Comparison of ENCODE assay signal across 25 cellular contexts in the genomic region with DNA sequence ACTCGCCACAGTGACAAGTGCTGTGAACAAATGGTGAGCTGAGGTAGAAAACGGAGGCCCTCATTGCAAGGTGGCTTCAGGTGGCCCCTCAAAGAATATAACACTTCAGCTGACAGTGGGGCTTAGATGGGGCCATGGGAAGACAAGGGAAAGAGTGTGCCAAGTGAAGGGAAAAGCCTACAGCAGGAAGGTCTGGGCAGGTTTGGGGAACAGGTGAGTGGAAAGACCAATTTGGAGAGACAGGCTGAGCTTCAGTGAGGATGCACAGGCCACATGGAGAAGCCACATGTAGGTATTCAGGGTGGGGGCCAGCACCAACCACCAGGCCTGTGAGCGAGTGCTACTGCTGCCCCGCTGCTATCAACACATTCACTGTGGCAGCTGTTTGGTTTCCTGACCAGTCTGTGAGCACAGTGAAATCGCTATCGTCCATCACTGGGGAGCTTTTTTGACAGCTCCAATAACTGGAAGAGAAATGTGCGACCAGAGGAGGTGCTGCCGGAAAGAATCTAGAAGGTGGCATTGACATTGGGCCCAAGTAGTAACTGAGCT. TPM values are rescaled to one million over a fixed set of nuclear protein-coding genes. Genes with fewer than 3 reads are reported as not detected.
DNase-seq lines count a peak whose midpoint lies in the region; ATAC-seq and TF ChIP-seq lines count a peak whose summit lies in the region.
"Had no signal": no experiment of that assay in that cellular context is flagged by ENCODE, and none has a peak within 500 bp of the region (broad histone marks: within the 10 kb centered on the region; RNA-seq: fewer than 3 reads in every experiment).

No MANE protein-coding gene starts in this region.

- H3K4me1 ChIP-seq in BLaER1 = peaks cover 52% of the 10 kb centered on the region

- H3K27ac Mint-ChIP-seq in activated T-cell treated with anti-CD3 and anti-CD28 coated beads, Interleukin-2, amount 50 U/mL, for 24 hours = peak overlapping the region; percentile 56
- no peak overlapping the region for H3K27ac Mint-ChIP-seq in activated T-helper 17 cell treated with anti-CD3 and anti-CD28 coated beads, Interleukin-2, amount 50 U/mL, for 72 hours
- H3K27ac Mint-ChIP-seq in neural crest cell (ENCODE audit: unreplicated experiment) = peak overlapping the region; percentile 57
- H3K27ac Mint-ChIP-seq: natural killer cell treated with Interleukin-12 subunit alpha and Interleukin-12 subunit beta and Interleukin-15 and Interleukin-18, amount 100 ng/mL, for 72 hours; stimulated activated memory B cell treated with anti-CD40 and anti-IgM and Interleukin-4, amounts not matched to agents 10 μg/mL and 1 μg/mL and 100 μg/mL, for 72 hours had no signal

- H3K36me3 ChIP-seq in BLaER1 = peaks cover 71% of the 10 kb centered on the region
- H3K36me3 ChIP-seq: thoracic aorta had no signal

- TF ChIP-seq CTCF in neural crest cell (conservative IDR thresholded peaks at IDR 0.05) = no peak

- 0 out of 2 replicates have a peak overlapping the region, but pooled peaks have one; percentile 97 for H3K4me2 ChIP-seq in BLaER1

- H3K27me3 Mint-ChIP-seq in activated T-cell treated with anti-CD3 and anti-CD28 coated beads, Interleukin-2, amount 50 U/mL, for 24 hours = no peaks in the 10 kb centered on the region
- no peaks in the 10 kb centered on the region for H3K27me3 Mint-ChIP-seq in activated T-helper 17 cell treated with anti-CD3 and anti-CD28 coated beads, Interleukin-2, amount 50 U/mL, for 72 hours
- H3K27me3 Mint-ChIP-seq in neural crest cell (ENCODE audit: low read depth) = no peaks in the 10 kb centered on the region
- H3K27me3 Mint-ChIP-seq: natural killer cell treated with Interleukin-12 subunit alpha and Interleukin-12 subunit beta and Interleukin-15 and Interleukin-18, amount 100 ng/mL, for 72 hours; stimulated activated memory B cell treated with anti-CD40 and anti-IgM and Interleukin-4, amounts not matched to agents 10 μg/mL and 1 μg/mL and 100 μg/mL, for 72 hours had no signal

- peak overlapping the region; percentile 40; the same call in 1 of the 2 replicates for H3K9ac ChIP-seq in BLaER1

- no peaks in the 10 kb centered on the region for H3K27me3 ChIP-seq in BLaER1
- H3K27me3 ChIP-seq: heart right ventricle had no signal

- no peak for DNase-seq in activated T-cell treated with anti-CD3 and anti-CD28 coated beads, Interleukin-2, amount 50 U/mL, for 24 hours
- no peak for DNase-seq in activated T-cell treated with anti-CD3 and anti-CD28 coated beads, Interleukin-2, amount 50 U/mL, for 48 hours
- no peak for DNase-seq in neural crest cell (ENCODE audit: low read depth, low spot score)
- no peak for DNase-seq in DMS 273 treated with DMSO at 0.1 percent for 48 hours (lab: John Stamatoyannopoulos, UW)
- no peak for DNase-seq in MV-4-11 (lab: John Stamatoyannopoulos, UW)
- no peak for DNase-seq in DMS114 treated with DMSO at 0.1 percent for 48 hours (lab: John Stamatoyannopoulos, UW; ENCODE audit: unreplicated experiment)
- DNase-seq: activated CD4-positive, alpha-beta T cell treated with anti-CD3 and anti-CD28 coated beads for 1 hour; activated effector memory CD4-positive, alpha-beta T cell treated with anti-CD3 and anti-CD28 coated beads, Interleukin-2, amount 50 U/mL, for 16 hours; cerebellar nuclear complex; foreskin fibroblast; heart right ventricle; NCI-H1417 treated with DMSO at 0.1 percent for 48 hours; NCI-H446 treated with DMSO at 0.1 percent for 48 hours; SIG-M5; stimulated activated CD4-positive, alpha-beta T cell treated with anti-CD3 and anti-CD28 coated beads, Interleukin-2, amount 100 ng/mL, for 24 hours had no signal

- peaks cover 47% of the 10 kb centered on the region for H4K20me1 ChIP-seq in BLaER1

- H3K4me3 ChIP-seq in BLaER1 = no peak overlapping the region
- H3K4me3 ChIP-seq: heart right ventricle, thoracic aorta had no signal

- H3K36me3 Mint-ChIP-seq in activated T-cell treated with anti-CD3 and anti-CD28 coated beads, Interleukin-2, amount 50 U/mL, for 24 hours (ENCODE audit: low read depth) = peaks cover 82% of the 10 kb centered on the region
- H3K36me3 Mint-ChIP-seq in activated T-helper 17 cell treated with anti-CD3 and anti-CD28 coated beads, Interleukin-2, amount 50 U/mL, for 72 hours (ENCODE audit: low read depth) = peaks cover 72% of the 10 kb centered on the region
- peaks cover 7% of the 10 kb centered on the region for H3K36me3 Mint-ChIP-seq in neural crest cell (ENCODE audit: low read depth)

- no peaks in the 10 kb centered on the region for H3K9me3 Mint-ChIP-seq in activated T-cell treated with anti-CD3 and anti-CD28 coated beads, Interleukin-2, amount 50 U/mL, for 24 hours
- no peaks in the 10 kb centered on the region for H3K9me3 Mint-ChIP-seq in activated T-helper 17 cell treated with anti-CD3 and anti-CD28 coated beads, Interleukin-2, amount 50 U/mL, for 72 hours
- no peaks in the 10 kb centered on the region for H3K9me3 Mint-ChIP-seq in neural crest cell
- H3K9me3 Mint-ChIP-seq: natural killer cell treated with Interleukin-12 subunit alpha and Interleukin-12 subunit beta and Interleukin-15 and Interleukin-18, amount 100 ng/mL, for 72 hours; stimulated activated memory B cell treated with anti-CD40 and anti-IgM and Interleukin-4, amounts not matched to agents 10 μg/mL and 1 μg/mL and 100 μg/mL, for 72 hours had no signal

- peak overlapping the region; percentile 11 for H3K4me3 Mint-ChIP-seq in activated T-cell treated with anti-CD3 and anti-CD28 coated beads, Interleukin-2, amount 50 U/mL, for 24 hours
- peak overlapping the region; percentile 15 for H3K4me3 Mint-ChIP-seq in activated T-helper 17 cell treated with anti-CD3 and anti-CD28 coated beads, Interleukin-2, amount 50 U/mL, for 72 hours
- H3K4me3 Mint-ChIP-seq in neural crest cell = peak overlapping the region; percentile 64
- H3K4me3 Mint-ChIP-seq: natural killer cell treated with Interleukin-12 subunit alpha and Interleukin-12 subunit beta and Interleukin-15 and Interleukin-18, amount 100 ng/mL, for 72 hours; stimulated activated memory B cell treated with anti-CD40 and anti-IgM and Interleukin-4, amounts not matched to agents 10 μg/mL and 1 μg/mL and 100 μg/mL, for 72 hours had no signal

- no peak overlapping the region for H3K27ac ChIP-seq in BLaER1
- H3K27ac ChIP-seq: heart right ventricle, thoracic aorta had no signal

- peaks cover 46% of the 10 kb centered on the region for H3K4me1 Mint-ChIP-seq in activated T-cell treated with anti-CD3 and anti-CD28 coated beads, Interleukin-2, amount 50 U/mL, for 24 hours (ENCODE audit: low read depth)
- H3K4me1 Mint-ChIP-seq in activated T-helper 17 cell treated with anti-CD3 and anti-CD28 coated beads, Interleukin-2, amount 50 U/mL, for 72 hours = peaks cover 23% of the 10 kb centered on the region
- peaks cover 34% of the 10 kb centered on the region for H3K4me1 Mint-ChIP-seq in neural crest cell

- no peaks in the 10 kb centered on the region for H3K9me3 ChIP-seq in BLaER1
- H3K9me3 ChIP-seq: heart right ventricle, thoracic aorta had no signal

- ATAC-seq in activated T-helper 17 cell treated with anti-CD3 and anti-CD28 coated beads, Interleukin-2, amount 50 U/mL, for 72 hours (replicated peaks) = no peak
- ATAC-seq: heart right ventricle; natural killer cell treated with Interleukin-12 subunit alpha and Interleukin-12 subunit beta and Interleukin-15 and Interleukin-18, amount 100 ng/mL, for 72 hours; stimulated activated memory B cell treated with anti-CD40 and anti-IgM and Interleukin-4, amounts not matched to agents 10 μg/mL and 1 μg/mL and 100 μg/mL, for 72 hours had no signal

RNA-seq across cellular contexts. Expression of a gene that starts 3.4 kb away (rescaled TPM):
- 100 to 1,000 TPM; 114 to 181 TPM for total RNA-seq in activated T-helper 17 cell treated with anti-CD3 and anti-CD28 coated beads, Interleukin-2, amount 50 U/mL, for 72 hours
- 159 and 167 TPM in 2 replicates for total RNA-seq in neural crest cell

RNA-seq across cellular contexts. Expression of a gene that starts 15.8 kb away (rescaled TPM):
- 1 to 10 TPM; 1.2 to 5.3 TPM for total RNA-seq in activated T-helper 17 cell treated with anti-CD3 and anti-CD28 coated beads, Interleukin-2, amount 50 U/mL, for 72 hours
- 70.5 and 72.6 TPM in 2 replicates for total RNA-seq in neural crest cell
- total RNA-seq: M059J had no signal

RNA-seq across cellular contexts. Expression of a gene that starts 21.2 kb away (rescaled TPM):
- not detected for total RNA-seq in activated T-helper 17 cell treated with anti-CD3 and anti-CD28 coated beads, Interleukin-2, amount 50 U/mL, for 72 hours
- total RNA-seq in neural crest cell = not detected in 2 replicates
- total RNA-seq: aorta; epithelial cell of proximal tubule; H4; M059J; mesenteric fat pad; natural killer cell treated with Interleukin-12 subunit alpha and Interleukin-12 subunit beta and Interleukin-15 and Interleukin-18, amount 100 ng/mL, for 72 hours; thoracic aorta had no signal

RNA-seq across cellular contexts. Expression of a gene that starts 37.6 kb away (rescaled TPM):
- 10 to 100 TPM; 27.8 to 33.9 TPM for total RNA-seq in activated T-helper 17 cell treated with anti-CD3 and anti-CD28 coated beads, Interleukin-2, amount 50 U/mL, for 72 hours
- 21.5 and 26.0 TPM in 2 replicates for total RNA-seq in neural crest cell

RNA-seq across cellular contexts. Expression of a gene that starts 54.5 kb away (rescaled TPM):
- 1 to 10 TPM in 1 of 2 donors, not detected in 1; 2.4 TPM for total RNA-seq in activated T-helper 17 cell treated with anti-CD3 and anti-CD28 coated beads, Interleukin-2, amount 50 U/mL, for 72 hours
- total RNA-seq in neural crest cell = 1.8 and 2.4 TPM in 2 replicates
- total RNA-seq: epithelial cell of proximal tubule; H4; mesenteric fat pad; natural killer cell treated with Interleukin-12 subunit alpha and Interleukin-12 subunit beta and Interleukin-15 and Interleukin-18, amount 100 ng/mL, for 72 hours had no signal

Comparison
In these comparisons a context has a peak if more than half of its experiments do, and no peak if none do; other contexts are left out.
1. H3K4me3 Mint-ChIP-seq: peak in every context shown above with its lines; median percentile 64 in neural crest cell; 15 in activated T-helper 17 cell treated with anti-CD3 and anti-CD28 coated beads, Interleukin-2, amount 50 U/mL, for 72 hours; 11 in activated T-cell treated with anti-CD3 and anti-CD28 coated beads, Interleukin-2, amount 50 U/mL, for 24 hours.
2. RNA of a gene that starts 15.8 kb away (total RNA-seq): 70.5 to 72.6 TPM in neural crest cell; 1.2 to 5.3 TPM in activated T-helper 17 cell treated with anti-CD3 and anti-CD28 coated beads, Interleukin-2, amount 50 U/mL, for 72 hours; every median in the first group is over 10 times any median in the second.